ENCODE assay signal across 22 cellular contexts in genomic region chr20:19930461-19930860, GRCh38.
"Had no signal": no experiment of that assay in that cellular context is flagged by ENCODE, and none has a peak within 500 bp of the region (broad histone marks: within the 10 kb centered on the region; RNA-seq: fewer than 3 reads in every experiment).

No MANE protein-coding gene starts in this region.

- H3K9ac ChIP-seq: neural progenitor cell had no signal

- H3K9me3 ChIP-seq: ovary, testis, upper lobe of right lung had no signal

- DNase-seq: activated CD4-positive, alpha-beta T cell treated with anti-CD3 and anti-CD28 coated beads for 1 hour; activated CD4-positive, alpha-beta T cell treated with anti-CD3 and anti-CD28 coated beads, Interleukin-2, amount 50 U/mL, for 1 hour; activated T-cell treated with anti-CD3 and anti-CD28 coated beads, Interleukin-2, amount 50 U/mL, for 1 hour; aorta; brain microvascular endothelial cell; central memory CD4-positive, alpha-beta T cell; dorsolateral prefrontal cortex; effector memory CD8-positive, alpha-beta T cell; glutamatergic neuron; naive B cell; ovary; small intestine; stimulated activated CD4-positive, alpha-beta T cell treated with anti-CD3 and anti-CD28 coated beads, Interleukin-2, amount 100 ng/mL, for 24 hours; T-helper 1 cell; testis; upper lobe of right lung had no signal

- H3K4me3 ChIP-seq: dorsolateral prefrontal cortex, neural progenitor cell, ovary, testis, upper lobe of right lung had no signal

- H3K4me2 ChIP-seq: neural progenitor cell had no signal

- H3K9me3 Mint-ChIP-seq: activated naive CD4-positive, alpha-beta T cell treated with anti-CD3 and anti-CD28 coated beads, Interleukin-2, amount 50 U/mL, for 72 hours; activated T-helper 17 cell treated with anti-CD3 and anti-CD28 coated beads, Interleukin-2, amount 50 U/mL, for 72 hours; effector memory CD8-positive, alpha-beta T cell; naive B cell; neural progenitor cell; stimulated activated effector memory CD8-positive, alpha-beta T cell treated with anti-CD3 and anti-CD28 coated beads, Interleukin-12 subunit alpha, Interleukin-12 subunit beta, amount 100 ng/mL, for 72 hours had no signal

- H3K4me3 Mint-ChIP-seq: activated T-helper 17 cell treated with anti-CD3 and anti-CD28 coated beads, Interleukin-2, amount 50 U/mL, for 72 hours; effector memory CD8-positive, alpha-beta T cell; naive B cell; neural progenitor cell; stimulated activated effector memory CD8-positive, alpha-beta T cell treated with anti-CD3 and anti-CD28 coated beads, Interleukin-12 subunit alpha, Interleukin-12 subunit beta, amount 100 ng/mL, for 72 hours had no signal

- H2AFZ ChIP-seq: neural progenitor cell had no signal

- H3K4me1 Mint-ChIP-seq: activated T-helper 17 cell treated with anti-CD3 and anti-CD28 coated beads, Interleukin-2, amount 50 U/mL, for 72 hours; neural progenitor cell; stimulated activated effector memory CD8-positive, alpha-beta T cell treated with anti-CD3 and anti-CD28 coated beads, Interleukin-12 subunit alpha, Interleukin-12 subunit beta, amount 100 ng/mL, for 72 hours had no signal

- H3K36me3 ChIP-seq: brain microvascular endothelial cell, neural progenitor cell, ovary, upper lobe of right lung had no signal

- H3K36me3 Mint-ChIP-seq: activated naive CD4-positive, alpha-beta T cell treated with anti-CD3 and anti-CD28 coated beads, Interleukin-2, amount 50 U/mL, for 72 hours; naive B cell; stimulated activated effector memory CD8-positive, alpha-beta T cell treated with anti-CD3 and anti-CD28 coated beads, Interleukin-12 subunit alpha, Interleukin-12 subunit beta, amount 100 ng/mL, for 72 hours had no signal

- ATAC-seq: activated naive CD4-positive, alpha-beta T cell treated with anti-CD3 and anti-CD28 coated beads, Interleukin-2, amount 50 U/mL, for 72 hours; activated T-helper 17 cell treated with anti-CD3 and anti-CD28 coated beads, Interleukin-2, amount 50 U/mL, for 72 hours; effector memory CD8-positive, alpha-beta T cell; esophagus mucosa; sciatic nerve; stimulated activated effector memory CD8-positive, alpha-beta T cell treated with anti-CD3 and anti-CD28 coated beads, Interleukin-12 subunit alpha, Interleukin-12 subunit beta, amount 100 ng/mL, for 72 hours; upper lobe of right lung had no signal

- H3K27me3 ChIP-seq: brain microvascular endothelial cell, dorsolateral prefrontal cortex, neural progenitor cell, ovary, testis, upper lobe of right lung had no signal

- H3K4me1 ChIP-seq: neural progenitor cell had no signal

- H3K27ac Mint-ChIP-seq: activated naive CD4-positive, alpha-beta T cell treated with anti-CD3 and anti-CD28 coated beads, Interleukin-2, amount 50 U/mL, for 72 hours; activated T-helper 17 cell treated with anti-CD3 and anti-CD28 coated beads, Interleukin-2, amount 50 U/mL, for 72 hours; effector memory CD8-positive, alpha-beta T cell; neural progenitor cell; stimulated activated effector memory CD8-positive, alpha-beta T cell treated with anti-CD3 and anti-CD28 coated beads, Interleukin-12 subunit alpha, Interleukin-12 subunit beta, amount 100 ng/mL, for 72 hours had no signal

- H3K27ac ChIP-seq: brain microvascular endothelial cell, neural progenitor cell, ovary, testis had no signal
